Comparison of ENCODE assay signal across 24 cellular contexts in genomic region chr18:35074581-35074980, GRCh38. TPM values are rescaled to one million over a fixed set of nuclear protein-coding genes. Genes with fewer than 3 reads are reported as not detected.
DNase-seq lines count a peak whose midpoint lies in the region; ATAC-seq and TF ChIP-seq lines count a peak whose summit lies in the region.
"Had no signal": no experiment of that assay in that cellular context is flagged by ENCODE, and none has a peak within 500 bp of the region (broad histone marks: within the 10 kb centered on the region; RNA-seq: fewer than 3 reads in every experiment).

No MANE protein-coding gene starts in this region.

- ATAC-seq in right cardiac atrium (peak in 1 of 2 donors; percentile 40), HG02588 (IDR thresholded peaks at IDR 0.05; ENCODE audit: unreplicated experiment) (no peak), omental fat pad (ENCODE audit: low FRiP score) (no peak)
- no peak for ATAC-seq in stimulated activated effector memory CD8-positive, alpha-beta T cell treated with anti-CD3 and anti-CD28 coated beads, Interleukin-12 subunit alpha, Interleukin-12 subunit beta, amount 100 ng/mL, for 72 hours
- ATAC-seq: naive thymus-derived CD4-positive, alpha-beta T cell had no signal

- H3K4me1 Mint-ChIP-seq in chondrocyte (ENCODE audit: low read depth): peaks cover 82% of the 10 kb centered on the region
- H3K4me1 Mint-ChIP-seq in stimulated activated effector memory CD8-positive, alpha-beta T cell treated with anti-CD3 and anti-CD28 coated beads, Interleukin-12 subunit alpha, Interleukin-12 subunit beta, amount 100 ng/mL, for 72 hours: peaks cover 43% of the 10 kb centered on the region

- no peak overlapping the region for H3K4me3 Mint-ChIP-seq in chondrocyte (ENCODE audit: unreplicated experiment)
- no peak overlapping the region for H3K4me3 Mint-ChIP-seq in stimulated activated effector memory CD8-positive, alpha-beta T cell treated with anti-CD3 and anti-CD28 coated beads, Interleukin-12 subunit alpha, Interleukin-12 subunit beta, amount 100 ng/mL, for 72 hours
- H3K4me3 Mint-ChIP-seq: activated naive CD4-positive, alpha-beta T cell treated with anti-CD3 and anti-CD28 coated beads for 36 hours; stimulated activated naive CD8-positive, alpha-beta T cell treated with anti-CD3 and anti-CD28 coated beads, Interleukin-15, Interleukin-2, amounts not matched to agents 100 ng/mL and 50 ng/mL, for 24 hours; T-helper 2 cell treated with Interferon-gamma antibody and Interleukin-4, amounts not matched to agents 5 μg/mL and 100 μg/mL, for 36 hours had no signal

- H3K9me3 Mint-ChIP-seq in chondrocyte (ENCODE audit: low read depth): no peaks in the 10 kb centered on the region
- no peaks in the 10 kb centered on the region for H3K9me3 Mint-ChIP-seq in stimulated activated effector memory CD8-positive, alpha-beta T cell treated with anti-CD3 and anti-CD28 coated beads, Interleukin-12 subunit alpha, Interleukin-12 subunit beta, amount 100 ng/mL, for 72 hours
- H3K9me3 Mint-ChIP-seq: activated naive CD4-positive, alpha-beta T cell treated with anti-CD3 and anti-CD28 coated beads for 36 hours; stimulated activated naive CD8-positive, alpha-beta T cell treated with anti-CD3 and anti-CD28 coated beads, Interleukin-15, Interleukin-2, amounts not matched to agents 100 ng/mL and 50 ng/mL, for 24 hours; T-helper 2 cell treated with Interferon-gamma antibody and Interleukin-4, amounts not matched to agents 5 μg/mL and 100 μg/mL, for 36 hours had no signal

- H3K4me3 ChIP-seq in Karpas-422 (ENCODE audit: low read length) (no peak overlapping the region), right cardiac atrium (ENCODE audit: low read length) (no peak overlapping the region)
- H3K4me3 ChIP-seq: breast epithelium, GM23248, testis had no signal

- H3K36me3 ChIP-seq in Karpas-422 (ENCODE audit: insufficient read depth, low read length): peaks cover 81% of the 10 kb centered on the region
- H3K36me3 ChIP-seq: breast epithelium had no signal

- no peak overlapping the region for H2AFZ ChIP-seq in Karpas-422 (ENCODE audit: low read length)
- H2AFZ ChIP-seq: GM23248 had no signal

- 65% methylated on average over 1 of the region's 1 CpG for WGBS in right cardiac atrium

- no peaks in the 10 kb centered on the region for H3K9me2 ChIP-seq in Karpas-422 (replicated peaks; ENCODE audit: insufficient read depth, low read length)

- peaks cover 78% of the 10 kb centered on the region for H3K4me1 ChIP-seq in Karpas-422 (ENCODE audit: low read length)
- peaks cover 5% of the 10 kb centered on the region for H3K4me1 ChIP-seq in right cardiac atrium (ENCODE audit: control insufficient read depth, insufficient read depth, low read length)
- H3K4me1 ChIP-seq: breast epithelium, testis had no signal

- intact Hi-C loops in right cardiac atrium (cut with DNase I): no loop called here

- H3K9ac ChIP-seq in Karpas-422 (ENCODE audit: low read length): no peak overlapping the region
- H3K9ac ChIP-seq: GM23248 had no signal

- no peaks in the 10 kb centered on the region for H3K36me3 Mint-ChIP-seq in chondrocyte (ENCODE audit: low read depth)
- H3K36me3 Mint-ChIP-seq in stimulated activated effector memory CD8-positive, alpha-beta T cell treated with anti-CD3 and anti-CD28 coated beads, Interleukin-12 subunit alpha, Interleukin-12 subunit beta, amount 100 ng/mL, for 72 hours: peaks cover 29% of the 10 kb centered on the region

- DNase-seq in Karpas-422 (no peak), chondrocyte (ENCODE audit: low spot score) (no peak), right cardiac atrium (no peak), C1 segment of cervical spinal cord (lab: John Stamatoyannopoulos, UW) (no peak), omental fat pad (ENCODE audit: low spot score) (no peak)
- no peak for DNase-seq in stimulated activated effector memory CD8-positive, alpha-beta T cell treated with anti-CD3 and anti-CD28 coated beads, Interleukin-12 subunit alpha, Interleukin-12 subunit beta, amount 100 ng/mL, for 72 hours (ENCODE audit: low spot score in 2 of 2)
- DNase-seq: activated CD4-positive, alpha-beta T cell treated with anti-CD3 and anti-CD28 coated beads, Interleukin-2, amount 50 U/mL, for 48 hours; activated CD4-positive, CD25-positive, alpha-beta regulatory T cell treated with anti-CD3 and anti-CD28 coated beads, Interleukin-2, amount 50 U/mL, for 72 hours; activated CD8-positive, alpha-beta memory T cell treated with anti-CD3 and anti-CD28 coated beads, Interleukin-2, amount 50 U/mL, for 4 hours; activated naive CD4-positive, alpha-beta T cell treated with anti-CD3 and anti-CD28 coated beads for 36 hours; Calu3; cortex of kidney; DMS79; GM23248; naive thymus-derived CD4-positive, alpha-beta T cell; NCI-H1694 treated with DMSO at 0.1 percent for 48 hours; NCI-H446 treated with DMSO at 0.1 percent for 48 hours; stimulated activated CD4-positive, alpha-beta T cell treated with anti-CD3 and anti-CD28 coated beads, Interleukin-2, amount 100 ng/mL, for 24 hours; testis had no signal

- TF ChIP-seq CTCF in chondrocyte (IDR thresholded peaks at IDR 0.05) (no peak), omental fat pad (IDR thresholded peaks at IDR 0.05) (no peak)

- H3K27ac Mint-ChIP-seq in chondrocyte (ENCODE audit: unreplicated experiment): peak overlapping the region; percentile 57
- H3K27ac Mint-ChIP-seq in stimulated activated effector memory CD8-positive, alpha-beta T cell treated with anti-CD3 and anti-CD28 coated beads, Interleukin-12 subunit alpha, Interleukin-12 subunit beta, amount 100 ng/mL, for 72 hours: peak overlapping the region; percentile 29
- H3K27ac Mint-ChIP-seq: activated naive CD4-positive, alpha-beta T cell treated with anti-CD3 and anti-CD28 coated beads for 36 hours; stimulated activated naive CD8-positive, alpha-beta T cell treated with anti-CD3 and anti-CD28 coated beads, Interleukin-15, Interleukin-2, amounts not matched to agents 100 ng/mL and 50 ng/mL, for 24 hours; T-helper 2 cell treated with Interferon-gamma antibody and Interleukin-4, amounts not matched to agents 5 μg/mL and 100 μg/mL, for 36 hours had no signal

- H3K27me3 Mint-ChIP-seq in chondrocyte (ENCODE audit: low read depth): no peaks in the 10 kb centered on the region
- H3K27me3 Mint-ChIP-seq: naive thymus-derived CD4-positive, alpha-beta T cell; stimulated activated naive CD8-positive, alpha-beta T cell treated with anti-CD3 and anti-CD28 coated beads, Interleukin-15, Interleukin-2, amounts not matched to agents 100 ng/mL and 50 ng/mL, for 24 hours had no signal

- peaks cover 100% of the 10 kb centered on the region for H3K79me2 ChIP-seq in Karpas-422 (ENCODE audit: low read length)

- H3K27me3 ChIP-seq in Karpas-422 (ENCODE audit: low read length) (no peaks in the 10 kb centered on the region), right cardiac atrium (ENCODE audit: control insufficient read depth, insufficient read depth) (no peaks in the 10 kb centered on the region)
- H3K27me3 ChIP-seq: breast epithelium, testis had no signal

- H3K27ac ChIP-seq in Karpas-422 (ENCODE audit: low read length) (peak overlapping the region; percentile 55; the same call in 1 of the 2 replicates), right cardiac atrium (ENCODE audit: low read length) (peak overlapping the region; percentile 84)
- H3K27ac ChIP-seq: breast epithelium, C4-2B, testis had no signal

- no peak overlapping the region for H3K4me2 ChIP-seq in Karpas-422 (ENCODE audit: low read depth, low read length, poor library complexity, severe bottlenecking)

- peaks cover 19% of the 10 kb centered on the region for H4K20me1 ChIP-seq in Karpas-422 (ENCODE audit: insufficient read depth, low read depth, low read length)

- H3K9me3 ChIP-seq in Karpas-422 (ENCODE audit: low read length) (no peaks in the 10 kb centered on the region), right cardiac atrium (ENCODE audit: control insufficient read depth, low read length) (no peaks in the 10 kb centered on the region)
- H3K9me3 ChIP-seq: breast epithelium, testis had no signal

RNA-seq across cellular contexts. Expression of gene MAPRE2, which starts 33.4 kb away (rescaled TPM):
- 200 and 267 TPM in 2 replicates for total RNA-seq in Karpas-422 (2014; rRNA removed; shearing (Covaris generic); ENCODE audit: low replicate concordance)
- total RNA-seq in chondrocyte (23.4 to 30.3 TPM (median 26.0 TPM) in 3 replicates), right cardiac atrium (100 to 1,000 TPM in 1 of 4 donors, 10 to 100 TPM in 3; 86.2 to 108 (median 92.0) TPM), omental fat pad (10 to 100 TPM; 19.7 to 35.6 (median 24.8) TPM)
- polyA plus RNA-seq in right cardiac atrium: 52.8 TPM
